In the genomic region with DNA sequence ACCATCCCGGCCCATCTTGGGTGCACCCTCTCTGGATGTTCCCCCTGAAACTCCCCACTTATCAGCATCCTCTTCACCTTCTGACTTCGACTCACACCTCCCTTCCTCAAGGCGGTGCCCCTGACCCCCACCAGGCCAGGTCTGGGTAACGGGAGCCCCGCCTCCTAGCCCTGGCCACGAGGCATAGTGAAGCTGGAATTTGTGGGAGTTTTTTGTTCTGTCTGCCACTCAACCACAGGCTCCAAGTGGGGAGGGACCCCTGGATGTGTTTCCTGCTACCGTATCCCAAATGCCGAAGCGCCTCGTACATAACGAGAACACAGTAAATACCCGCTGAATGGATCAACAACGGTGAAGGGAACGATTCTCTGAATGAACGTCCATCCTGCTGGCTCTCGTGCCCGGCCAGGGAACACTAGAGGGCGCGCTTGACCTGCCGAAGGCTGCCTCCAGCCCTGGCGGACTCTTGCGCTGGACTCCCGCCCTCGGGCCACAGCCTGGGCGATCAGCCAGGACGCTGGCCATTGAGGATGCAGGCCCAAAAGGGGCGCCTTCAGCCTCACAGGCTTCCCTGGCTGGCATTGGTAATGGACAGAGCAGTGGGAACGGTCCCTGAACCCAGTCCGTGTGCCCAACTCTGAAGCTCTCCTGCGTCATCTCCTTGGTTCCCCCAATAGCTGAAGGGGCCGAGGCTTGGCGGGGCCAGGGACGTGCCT, we compare ENCODE assay signal across 8 cellular contexts. TPM values are rescaled to one million over a fixed set of nuclear protein-coding genes. Genes with fewer than 3 reads are reported as not detected.
DNase-seq lines count a peak whose midpoint lies in the region; ATAC-seq, FAIRE-seq and TF ChIP-seq lines count a peak whose summit lies in the region.

No MANE protein-coding gene starts in this region.

- H3K4me1 ChIP-seq in BLaER1 treated with 17β-estradiol and CSF1 and Interleukin-3, amounts not matched to agents 10 nM and 100 nM, result peaks cover 33 to 75% (median 69%) of the 10 kb centered on the region in 10 experiments
- peaks cover 19% of the 10 kb centered on the region for H3K4me1 ChIP-seq in HepG2 (ENCODE audit: insufficient read depth, low read length)

- peak; percentile 81 for FAIRE-seq in HepG2 (lab: Jason Lieb, UNC)

- DNase-seq in NCI-H2196 (lab: John Stamatoyannopoulos, UW; ENCODE audit: unreplicated experiment) (peak; percentile 92), cortex of kidney (lab: John Stamatoyannopoulos, UW) (peak; percentile 25), HepG2 (ENCODE audit: low spot score) (peak; percentile 59)
- DNase-seq in activated CD4-positive, alpha-beta T cell treated with anti-CD3 and anti-CD28 coated beads for 48 hours, result peak; percentile 74
- DNase-seq in stimulated activated CD4-positive, alpha-beta T cell treated with anti-CD3 and anti-CD28 coated beads, Interleukin-4, amount 100 ng/mL, for 4 hours, result peak; percentile 34 to 63

- 0 out of 22 replicates have a peak overlapping the region, but pooled peaks of 1 of the 11 experiments have one; percentile 1 for H3K27ac ChIP-seq in BLaER1 treated with 17β-estradiol and CSF1 and Interleukin-3, amounts not matched to agents 10 nM and 100 nM
- no peak overlapping the region for H3K27ac ChIP-seq in HepG2 (ENCODE audit: extremely low read length, insufficient read depth, low read length)

- peak; percentile 99 for TF ChIP-seq CTCF in HepG2 (CRISPR knock-in tag; IDR thresholded peaks at IDR 0.05)

- H3K4me2 ChIP-seq in BLaER1 treated with 17β-estradiol and CSF1 and Interleukin-3, amounts not matched to agents 10 nM and 100 nM, result peak overlapping the region; percentile 79 to 96 (median 88)
- no peak overlapping the region for H3K4me2 ChIP-seq in HepG2 (ENCODE audit: low read depth, low read length)

- H3K27me3 ChIP-seq in BLaER1 treated with 17β-estradiol and CSF1 and Interleukin-3, amounts not matched to agents 10 nM and 100 nM, result peaks cover 0 to 33% (median 0%) of the 10 kb centered on the region in 11 experiments; a peak in 7 of 22 replicates
- H3K27me3 ChIP-seq in HepG2 (ENCODE audit: control insufficient read depth in 1 of 2, insufficient read depth in 2 of 2, low read length in 2 of 2), result peaks cover 2 to 38% of the 10 kb centered on the region in 2 experiments; a peak in 4 of 5 replicates

- no TSS peak for BruUV-seq in HepG2 (replicated peaks; lab: Mats Ljungman, UMichigan)

- no peaks in the 10 kb centered on the region for H3K79me2 ChIP-seq in HepG2 (ENCODE audit: insufficient read depth, low read length)

- peak; percentile 97 for TF ChIP-seq RAD21 in HepG2 (CRISPR knock-in tag; IDR thresholded peaks at IDR 0.05)

- H3K36me3 ChIP-seq in BLaER1 treated with 17β-estradiol and CSF1 and Interleukin-3, amounts not matched to agents 10 nM and 100 nM, result no peaks in the 10 kb centered on the region
- no peaks in the 10 kb centered on the region for H3K36me3 ChIP-seq in HepG2 (replicated peaks in 1 of 2; ENCODE audit: control insufficient read depth in 1 of 2, insufficient read depth in 2 of 2, low read length in 2 of 2)

- TF ChIP-seq EP300 in HepG2 (IDR thresholded peaks at IDR 0.05; ENCODE audit: low read depth in 2 of 2, low read length in 2 of 2) (no peak), HepG2 (CRISPR knock-in tag; IDR thresholded peaks at IDR 0.05; ENCODE audit: borderline replicate concordance) (no peak)

- 26% methylated on average over 15 of the region's 33 CpGs for WGBS in HepG2 (ENCODE audit: low lambda C conversion rate)

- no peak for TF ChIP-seq POLR2A in HepG2 (IDR thresholded peaks at IDR 0.05; ENCODE audit: insufficient read depth in 1 of 2, low read depth in 2 of 2, low read length in 2 of 2)

- H3K9ac ChIP-seq in BLaER1 treated with 17β-estradiol and CSF1 and Interleukin-3, amounts not matched to agents 10 nM and 100 nM, result peak overlapping the region in 8 of 11 experiments; percentile 27 to 59 (median 38); a peak in 11 of 22 replicates
- H3K9ac ChIP-seq in HepG2 (ENCODE audit: insufficient read depth, low read depth, low read length), result no peak overlapping the region

- H3K4me3 ChIP-seq in BLaER1 treated with 17β-estradiol and CSF1 and Interleukin-3, amounts not matched to agents 10 nM and 100 nM, result peak overlapping the region in 9 of 10 experiments; percentile 14 to 50 (median 43); a peak in 15 of 20 replicates
- H3K4me3 ChIP-seq in HepG2 (replicated peaks in 1 of 3; ENCODE audit: insufficient read depth in 1 of 3, low read depth in 2 of 3, low read length in 3 of 3), result no peak overlapping the region

- in situ Hi-C loops in HepG2 (cut with HindIII; ENCODE audit: extremely low pct_ligation_motif_present, low pct_unique_long_range_greater_than_20kb), result loop anchor here (5.0 to 10.0 kb wide), 2 partner anchors 272 to 565 kb away; no protein-coding TSS in a partner anchor

- H3K9me3 ChIP-seq in BLaER1 treated with 17β-estradiol and CSF1 and Interleukin-3, amounts not matched to agents 10 nM and 100 nM (replicated peaks in 1 of 11), result peaks cover 0 to 22% (median 11%) of the 10 kb centered on the region in 11 experiments; a peak in 13 of 22 replicates
- H3K9me3 ChIP-seq in HepG2 (ENCODE audit: low read length), result peaks cover 12% of the 10 kb centered on the region

- H2AFZ ChIP-seq in HepG2 (ENCODE audit: low read length), result no peak overlapping the region

- ATAC-seq in GM21576 (IDR thresholded peaks at IDR 0.05; ENCODE audit: unreplicated experiment) (peak; percentile 69), HepG2 (peak; percentile 95), HG03520 (IDR thresholded peaks at IDR 0.05; ENCODE audit: unreplicated experiment) (no peak)

- CTCF ChIA-PET in HepG2 (lab: Yijun Ruan, JAX; ENCODE audit: low intra/inter-chr PET ratio, low total read pairs), result interaction anchor here (0.8 to 1.6 kb wide), 4 partner anchors 271 to 1214 kb away, joined by 3 to 27 read pairs (median 6); no protein-coding TSS in a partner anchor

- POLR2A ChIA-PET in HepG2 (lab: Yijun Ruan, JAX), result no interaction called here

- H4K20me1 ChIP-seq in BLaER1 treated with 17β-estradiol and CSF1 and Interleukin-3, amounts not matched to agents 10 nM and 100 nM, result 0 out of 22 replicates have a peak, but pooled peaks cover 0 to 9% (median 0%) of the 10 kb centered on the region in 11 experiments
- no peaks in the 10 kb centered on the region for H4K20me1 ChIP-seq in HepG2 (ENCODE audit: insufficient read depth, low read length)

- intact Hi-C loops in HepG2 (cut with micrococcal nuclease; ENCODE audit: unreplicated experiment), result loop anchor here (5.0 kb wide), 1 partner anchor 557 kb away; no protein-coding TSS in a partner anchor

TF ChIP-seq in HepG2, 621 proteins besides CTCF, POLR2A, EP300 and RAD21 (continues in another document):
- TF ChIP-seq FIP1L1 (IDR thresholded peaks at IDR 0.05; ENCODE audit: borderline replicate concordance, insufficient read depth, low read depth, low read length) (no peak), HDAC2 (CRISPR knock-in tag; IDR thresholded peaks at IDR 0.05) (peak; percentile 34; the same call in 1 of the 2 replicates), ZSCAN22 (CRISPR knock-in tag; IDR thresholded peaks at IDR 0.05) (no peak), TBX2 (CRISPR knock-in tag; IDR thresholded peaks at IDR 0.05; ENCODE audit: borderline replicate concordance) (0 out of 2 replicates have a peak, but pooled peaks have one; percentile 39), GABPB1 (CRISPR knock-in tag; IDR thresholded peaks at IDR 0.05) (peak; percentile 61), JUN (CRISPR knock-in tag; IDR thresholded peaks at IDR 0.05) (0 out of 2 replicates have a peak, but pooled peaks have one; percentile 17), SMC3 (IDR thresholded peaks at IDR 0.05; ENCODE audit: low read length) (peak; percentile 74), IKZF4 (CRISPR knock-in tag; IDR thresholded peaks at IDR 0.05; ENCODE audit: borderline replicate concordance, low read depth, not compliant biosample characterization) (peak; percentile 70), RBM39 (IDR thresholded peaks at IDR 0.05; ENCODE audit: low read depth, low read length, poor library complexity, severe bottlenecking) (no peak)

RNA-seq across cellular contexts. Expression of gene PHYKPL, which starts 47.3 kb away (rescaled TPM):
- total RNA-seq in HepG2 (2016; rRNA removed; fragmentation: Illumina TruSeq; extraction: Trizol), result 6.5 and 18.0 TPM in 2 replicates
- total RNA-seq in HepG2 (2016; cell fraction: cytosol; rRNA removed; fragmentation: Illumina TruSeq; extraction: Trizol; ENCODE audit: low read depth), result 9.3 and 10.3 TPM in 2 replicates
- total RNA-seq in HepG2 (2016; cell fraction: insoluble cytoplasmic fraction; rRNA removed; fragmentation: Illumina TruSeq; extraction: Trizol), result 6.3 and 18.2 TPM in 2 replicates
- 12.3 and 14.3 TPM in 2 replicates for total RNA-seq in HepG2 (2016; cell fraction: membrane; rRNA removed; fragmentation: Illumina TruSeq; extraction: Trizol)
- 28.0 and 31.5 TPM in 2 replicates for total RNA-seq in HepG2 (2016; cell fraction: nucleus; rRNA removed; fragmentation: Illumina TruSeq; extraction: Trizol)
- polyA plus RNA-seq in HepG2 (2011; rRNA removed), result 78.6 and 94.3 TPM in 2 replicates
- 35.8 and 36.7 TPM in 2 replicates for polyA plus RNA-seq in HepG2 (2011; cell fraction: cytosol; rRNA removed)
- 312 and 345 TPM in 2 replicates for polyA plus RNA-seq in HepG2 (2011; cell fraction: nucleus; rRNA removed)
- polyA plus RNA-seq in HepG2 (2012), result 25.4 and 34.0 TPM in 2 replicates
- 6.9 and 8.7 TPM in 2 replicates for polyA plus RNA-seq in HepG2 (2016; cell fraction: cytosol; fragmentation: Illumina TruSeq; extraction: Trizol; ENCODE audit: low read depth)
- 6.1 and 7.0 TPM in 2 replicates for polyA plus RNA-seq in HepG2 (2016; cell fraction: insoluble cytoplasmic fraction; fragmentation: Illumina TruSeq; extraction: Trizol; ENCODE audit: low read depth)
- 9.0 and 11.2 TPM in 2 replicates for polyA plus RNA-seq in HepG2 (2016; cell fraction: membrane; fragmentation: Illumina TruSeq; extraction: Trizol; ENCODE audit: low read depth)
- polyA plus RNA-seq in HepG2 (2016; cell fraction: nucleus; fragmentation: Illumina TruSeq; extraction: Trizol; ENCODE audit: insufficient read depth, low read depth), result 47.5 and 57.4 TPM in 2 replicates
- polyA minus RNA-seq in HepG2 (2011; rRNA and poly(A)+ RNA removed; ENCODE audit: low replicate concordance), result 97.9 and 139 TPM in 2 replicates
- polyA minus RNA-seq in HepG2 (2011; cell fraction: cytosol; rRNA and poly(A)+ RNA removed), result 10.3 and 11.5 TPM in 2 replicates
- polyA minus RNA-seq in HepG2 (2011; cell fraction: nucleus; rRNA and poly(A)+ RNA removed), result 134 and 154 TPM in 2 replicates

Comparison
In these comparisons a context has a peak if more than half of its experiments do, and no peak if none do; other contexts are left out.
1. H3K4me3 ChIP-seq: peak in BLaER1 treated with 17β-estradiol and CSF1 and Interleukin-3, amounts not matched to agents 10 nM and 100 nM (9 of 10); none in HepG2 (0 of 3).
2. DNase-seq: peak in every context shown above with its lines; median percentile 92 in NCI-H2196; 74 in activated CD4-positive, alpha-beta T cell treated with anti-CD3 and anti-CD28 coated beads for 48 hours; 59 in HepG2; 48 in stimulated activated CD4-positive, alpha-beta T cell treated with anti-CD3 and anti-CD28 coated beads, Interleukin-4, amount 100 ng/mL, for 4 hours; 25 in cortex of kidney.